Comparison of ENCODE assay signal across 1 cellular context in the genomic region with DNA sequence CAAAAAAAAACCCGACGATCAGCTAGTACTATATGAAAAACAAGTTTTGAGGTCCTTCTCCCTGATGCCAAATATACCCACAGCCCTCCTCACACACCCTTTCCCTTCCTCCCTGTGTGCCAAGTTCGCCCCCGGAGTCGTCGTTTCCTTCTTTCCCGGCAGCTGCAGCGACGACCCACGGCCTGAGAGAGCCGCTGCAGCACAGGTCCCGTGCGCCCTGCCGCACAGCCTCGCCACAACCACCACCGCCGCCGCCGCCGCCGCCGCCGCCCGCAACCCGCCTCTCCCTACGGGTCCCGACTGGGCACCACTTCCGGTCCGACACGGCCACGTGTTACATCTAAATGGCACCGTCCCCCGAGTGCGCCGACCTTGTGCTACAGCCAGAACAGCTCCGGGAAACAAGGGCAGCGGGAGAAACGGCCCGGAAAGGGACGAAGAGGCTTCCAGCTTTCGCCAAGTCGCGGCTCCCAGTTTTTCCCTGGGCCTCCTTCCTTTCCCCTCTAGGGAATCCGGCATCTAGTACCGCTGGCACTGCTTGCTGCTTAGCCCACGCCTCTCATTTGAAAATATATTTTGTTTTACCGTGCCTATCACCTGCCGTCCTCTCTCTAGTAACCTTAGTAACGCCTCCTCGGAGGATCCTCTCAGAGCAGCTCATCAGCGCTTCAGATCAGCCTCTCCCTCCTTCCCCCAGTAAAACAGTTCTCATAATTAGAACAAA.
TF ChIP-seq lines count a peak whose summit lies in the region.

A gene with protein sequence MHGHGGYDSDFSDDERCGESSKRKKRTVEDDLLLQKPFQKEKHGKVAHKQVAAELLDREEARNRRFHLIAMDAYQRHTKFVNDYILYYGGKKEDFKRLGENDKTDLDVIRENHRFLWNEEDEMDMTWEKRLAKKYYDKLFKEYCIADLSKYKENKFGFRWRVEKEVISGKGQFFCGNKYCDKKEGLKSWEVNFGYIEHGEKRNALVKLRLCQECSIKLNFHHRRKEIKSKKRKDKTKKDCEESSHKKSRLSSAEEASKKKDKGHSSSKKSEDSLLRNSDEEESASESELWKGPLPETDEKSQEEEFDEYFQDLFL (minus strand): TSS at position 315 of the 724 bp plus-strand sequence. CDS start 2,486 bp downstream, outside the sequence.

TF ChIP-seq in HepG2, 621 proteins besides CTCF, POLR2A, EP300 and RAD21 (continued from another document and continues in another):
- no peak for TF ChIP-seq RFX1 (IDR thresholded peaks at IDR 0.05)
- TF ChIP-seq ZNF263 (CRISPR knock-in tag; IDR thresholded peaks at IDR 0.05): 0 out of 2 replicates have a peak, but pooled peaks have one; percentile 42
- TF ChIP-seq ZNF776 (CRISPR knock-in tag; IDR thresholded peaks at IDR 0.05): 0 out of 2 replicates have a peak, but pooled peaks have one; percentile 54
- TF ChIP-seq KDM4B (CRISPR knock-in tag; IDR thresholded peaks at IDR 0.05): peak; percentile 96
- no peak for TF ChIP-seq MAZ (IDR thresholded peaks at IDR 0.05; ENCODE audit: borderline replicate concordance, low read depth, low read length)
- peak; percentile 96 for TF ChIP-seq MAZ (CRISPR knock-in tag; IDR thresholded peaks at IDR 0.05; ENCODE audit: low read depth)
- TF ChIP-seq, protein P1, sequence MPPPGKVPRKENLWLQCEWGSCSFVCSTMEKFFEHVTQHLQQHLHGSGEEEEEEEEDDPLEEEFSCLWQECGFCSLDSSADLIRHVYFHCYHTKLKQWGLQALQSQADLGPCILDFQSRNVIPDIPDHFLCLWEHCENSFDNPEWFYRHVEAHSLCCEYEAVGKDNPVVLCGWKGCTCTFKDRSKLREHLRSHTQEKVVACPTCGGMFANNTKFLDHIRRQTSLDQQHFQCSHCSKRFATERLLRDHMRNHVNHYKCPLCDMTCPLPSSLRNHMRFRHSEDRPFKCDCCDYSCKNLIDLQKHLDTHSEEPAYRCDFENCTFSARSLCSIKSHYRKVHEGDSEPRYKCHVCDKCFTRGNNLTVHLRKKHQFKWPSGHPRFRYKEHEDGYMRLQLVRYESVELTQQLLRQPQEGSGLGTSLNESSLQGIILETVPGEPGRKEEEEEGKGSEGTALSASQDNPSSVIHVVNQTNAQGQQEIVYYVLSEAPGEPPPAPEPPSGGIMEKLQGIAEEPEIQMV (CRISPR knock-in tag; IDR thresholded peaks at IDR 0.05; ENCODE audit: low read depth): peak; percentile 71; the same call in 1 of the 2 replicates
- TF ChIP-seq, protein P2, sequence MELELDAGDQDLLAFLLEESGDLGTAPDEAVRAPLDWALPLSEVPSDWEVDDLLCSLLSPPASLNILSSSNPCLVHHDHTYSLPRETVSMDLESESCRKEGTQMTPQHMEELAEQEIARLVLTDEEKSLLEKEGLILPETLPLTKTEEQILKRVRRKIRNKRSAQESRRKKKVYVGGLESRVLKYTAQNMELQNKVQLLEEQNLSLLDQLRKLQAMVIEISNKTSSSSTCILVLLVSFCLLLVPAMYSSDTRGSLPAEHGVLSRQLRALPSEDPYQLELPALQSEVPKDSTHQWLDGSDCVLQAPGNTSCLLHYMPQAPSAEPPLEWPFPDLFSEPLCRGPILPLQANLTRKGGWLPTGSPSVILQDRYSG (CRISPR knock-in tag; IDR thresholded peaks at IDR 0.05): no peak
- TF ChIP-seq MED13 (CRISPR knock-in tag; IDR thresholded peaks at IDR 0.05): no peak
- 0 out of 2 replicates have a peak, but pooled peaks have one; percentile 75 for TF ChIP-seq ZNF672 (CRISPR knock-in tag; IDR thresholded peaks at IDR 0.05)
- TF ChIP-seq CEBPB (IDR thresholded peaks at IDR 0.05; ENCODE audit: borderline replicate concordance, low read depth, low read length): no peak
- peak; percentile 68 for TF ChIP-seq ZKSCAN1 (IDR thresholded peaks at IDR 0.05; ENCODE audit: low read length)
- 0 out of 2 replicates have a peak, but pooled peaks have one; percentile 55 for TF ChIP-seq ZNF230 (CRISPR knock-in tag; IDR thresholded peaks at IDR 0.05)
- 0 out of 2 replicates have a peak, but pooled peaks have one; percentile 62 for TF ChIP-seq MXD4 (CRISPR knock-in tag; IDR thresholded peaks at IDR 0.05)
- peak; percentile 78; the same call in 1 of the 2 replicates for TF ChIP-seq ZNF746 (CRISPR knock-in tag; IDR thresholded peaks at IDR 0.05)
- TF ChIP-seq, protein P3, sequence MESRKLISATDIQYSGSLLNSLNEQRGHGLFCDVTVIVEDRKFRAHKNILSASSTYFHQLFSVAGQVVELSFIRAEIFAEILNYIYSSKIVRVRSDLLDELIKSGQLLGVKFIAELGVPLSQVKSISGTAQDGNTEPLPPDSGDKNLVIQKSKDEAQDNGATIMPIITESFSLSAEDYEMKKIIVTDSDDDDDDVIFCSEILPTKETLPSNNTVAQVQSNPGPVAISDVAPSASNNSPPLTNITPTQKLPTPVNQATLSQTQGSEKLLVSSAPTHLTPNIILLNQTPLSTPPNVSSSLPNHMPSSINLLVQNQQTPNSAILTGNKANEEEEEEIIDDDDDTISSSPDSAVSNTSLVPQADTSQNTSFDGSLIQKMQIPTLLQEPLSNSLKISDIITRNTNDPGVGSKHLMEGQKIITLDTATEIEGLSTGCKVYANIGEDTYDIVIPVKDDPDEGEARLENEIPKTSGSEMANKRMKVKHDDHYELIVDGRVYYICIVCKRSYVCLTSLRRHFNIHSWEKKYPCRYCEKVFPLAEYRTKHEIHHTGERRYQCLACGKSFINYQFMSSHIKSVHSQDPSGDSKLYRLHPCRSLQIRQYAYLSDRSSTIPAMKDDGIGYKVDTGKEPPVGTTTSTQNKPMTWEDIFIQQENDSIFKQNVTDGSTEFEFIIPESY (CRISPR knock-in tag; IDR thresholded peaks at IDR 0.05): peak; percentile 73
- TF ChIP-seq IRX3 (CRISPR knock-in tag; IDR thresholded peaks at IDR 0.05; ENCODE audit: borderline replicate concordance, low read depth): 0 out of 2 replicates have a peak, but pooled peaks have one; percentile 19
- TF ChIP-seq, protein P4, sequence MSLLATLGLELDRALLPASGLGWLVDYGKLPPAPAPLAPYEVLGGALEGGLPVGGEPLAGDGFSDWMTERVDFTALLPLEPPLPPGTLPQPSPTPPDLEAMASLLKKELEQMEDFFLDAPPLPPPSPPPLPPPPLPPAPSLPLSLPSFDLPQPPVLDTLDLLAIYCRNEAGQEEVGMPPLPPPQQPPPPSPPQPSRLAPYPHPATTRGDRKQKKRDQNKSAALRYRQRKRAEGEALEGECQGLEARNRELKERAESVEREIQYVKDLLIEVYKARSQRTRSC (CRISPR knock-in tag; IDR thresholded peaks at IDR 0.05; ENCODE audit: low read depth): no peak
- peak; percentile 72; the same call in 1 of the 2 replicates for TF ChIP-seq JUN (CRISPR knock-in tag; IDR thresholded peaks at IDR 0.05)
- TF ChIP-seq HNRNPL (IDR thresholded peaks at IDR 0.05; ENCODE audit: low read depth, low read length): no peak
- TF ChIP-seq, protein P5, sequence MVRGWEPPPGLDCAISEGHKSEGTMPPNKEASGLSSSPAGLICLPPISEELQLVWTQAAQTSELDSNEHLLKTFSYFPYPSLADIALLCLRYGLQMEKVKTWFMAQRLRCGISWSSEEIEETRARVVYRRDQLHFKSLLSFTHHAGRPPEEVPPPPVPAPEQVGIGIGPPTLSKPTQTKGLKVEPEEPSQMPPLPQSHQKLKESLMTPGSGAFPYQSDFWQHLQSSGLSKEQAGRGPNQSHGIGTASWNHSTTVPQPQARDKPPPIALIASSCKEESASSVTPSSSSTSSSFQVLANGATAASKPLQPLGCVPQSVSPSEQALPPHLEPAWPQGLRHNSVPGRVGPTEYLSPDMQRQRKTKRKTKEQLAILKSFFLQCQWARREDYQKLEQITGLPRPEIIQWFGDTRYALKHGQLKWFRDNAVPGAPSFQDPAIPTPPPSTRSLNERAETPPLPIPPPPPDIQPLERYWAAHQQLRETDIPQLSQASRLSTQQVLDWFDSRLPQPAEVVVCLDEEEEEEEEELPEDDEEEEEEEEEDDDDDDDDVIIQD (CRISPR knock-in tag; IDR thresholded peaks at IDR 0.05; ENCODE audit: low read depth): peak; percentile 72; the same call in 1 of the 2 replicates
- TF ChIP-seq ZNF724P (CRISPR knock-in tag; IDR thresholded peaks at IDR 0.05; ENCODE audit: borderline replicate concordance): peak; percentile 87; the same call in 1 of the 2 replicates
- TF ChIP-seq KAT7 (CRISPR knock-in tag; IDR thresholded peaks at IDR 0.05; ENCODE audit: borderline replicate concordance): peak; percentile 96
- TF ChIP-seq, protein P6, sequence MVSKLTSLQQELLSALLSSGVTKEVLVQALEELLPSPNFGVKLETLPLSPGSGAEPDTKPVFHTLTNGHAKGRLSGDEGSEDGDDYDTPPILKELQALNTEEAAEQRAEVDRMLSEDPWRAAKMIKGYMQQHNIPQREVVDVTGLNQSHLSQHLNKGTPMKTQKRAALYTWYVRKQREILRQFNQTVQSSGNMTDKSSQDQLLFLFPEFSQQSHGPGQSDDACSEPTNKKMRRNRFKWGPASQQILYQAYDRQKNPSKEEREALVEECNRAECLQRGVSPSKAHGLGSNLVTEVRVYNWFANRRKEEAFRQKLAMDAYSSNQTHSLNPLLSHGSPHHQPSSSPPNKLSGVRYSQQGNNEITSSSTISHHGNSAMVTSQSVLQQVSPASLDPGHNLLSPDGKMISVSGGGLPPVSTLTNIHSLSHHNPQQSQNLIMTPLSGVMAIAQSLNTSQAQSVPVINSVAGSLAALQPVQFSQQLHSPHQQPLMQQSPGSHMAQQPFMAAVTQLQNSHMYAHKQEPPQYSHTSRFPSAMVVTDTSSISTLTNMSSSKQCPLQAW (CRISPR knock-in tag; IDR thresholded peaks at IDR 0.05): peak; percentile 95
- no peak; the same call in 1 of the 2 replicates for TF ChIP-seq ZBTB7B (CRISPR knock-in tag; IDR thresholded peaks at IDR 0.05)
- TF ChIP-seq ZNF160 (CRISPR knock-in tag; IDR thresholded peaks at IDR 0.05): peak; percentile 52; the same call in 1 of the 2 replicates
- no peak for TF ChIP-seq ZNF775 (CRISPR knock-in tag; IDR thresholded peaks at IDR 0.05; ENCODE audit: borderline replicate concordance)
- no peak for TF ChIP-seq ZNF383 (CRISPR knock-in tag; IDR thresholded peaks at IDR 0.05; ENCODE audit: borderline replicate concordance)
- peak; percentile 55; the same call in 1 of the 2 replicates for TF ChIP-seq JUND (CRISPR knock-in tag; IDR thresholded peaks at IDR 0.05)
- TF ChIP-seq ZMYM4 (CRISPR knock-in tag; IDR thresholded peaks at IDR 0.05): peak; percentile 98
- TF ChIP-seq U2AF2 (IDR thresholded peaks at IDR 0.05; ENCODE audit: low read depth, low read length): no peak
- TF ChIP-seq SMAD1 (CRISPR knock-in tag; IDR thresholded peaks at IDR 0.05; ENCODE audit: borderline replicate concordance, low read depth): peak; percentile 99; the same call in 1 of the 2 replicates
- TF ChIP-seq ZNF572 (CRISPR knock-in tag; IDR thresholded peaks at IDR 0.05): peak; percentile 93; the same call in 1 of the 2 replicates
- TF ChIP-seq ZNF260 (CRISPR knock-in tag; IDR thresholded peaks at IDR 0.05; ENCODE audit: borderline replicate concordance, low read depth): no peak
- TF ChIP-seq, protein P7, sequence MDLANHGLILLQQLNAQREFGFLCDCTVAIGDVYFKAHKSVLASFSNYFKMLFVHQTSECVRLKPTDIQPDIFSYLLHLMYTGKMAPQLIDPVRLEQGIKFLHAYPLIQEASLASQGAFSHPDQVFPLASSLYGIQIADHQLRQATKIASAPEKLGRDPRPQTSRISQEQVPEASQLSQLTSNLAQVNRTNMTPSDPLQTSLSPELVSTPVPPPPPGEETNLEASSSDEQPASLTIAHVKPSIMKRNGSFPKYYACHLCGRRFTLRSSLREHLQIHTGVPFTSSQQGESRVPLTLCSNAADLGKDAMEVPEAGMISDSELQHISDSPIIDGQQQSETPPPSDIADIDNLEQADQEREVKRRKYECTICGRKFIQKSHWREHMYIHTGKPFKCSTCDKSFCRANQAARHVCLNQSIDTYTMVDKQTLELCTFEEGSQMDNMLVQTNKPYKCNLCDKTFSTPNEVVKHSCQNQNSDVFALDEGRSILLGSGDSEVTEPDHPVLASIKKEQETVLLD (CRISPR knock-in tag; IDR thresholded peaks at IDR 0.05; ENCODE audit: low read depth): peak; percentile 98
- no peak for TF ChIP-seq FOXA1 (IDR thresholded peaks at IDR 0.05)
- peak; percentile 68 for TF ChIP-seq FOXA1 (CRISPR knock-in tag; IDR thresholded peaks at IDR 0.05)
- TF ChIP-seq ZC3H4 (CRISPR knock-in tag; IDR thresholded peaks at IDR 0.05; ENCODE audit: borderline replicate concordance): no peak; the same call in 1 of the 2 replicates
- TF ChIP-seq TEAD3 (CRISPR knock-in tag; optimal IDR thresholded peaks at IDR 0.05; ENCODE audit: borderline replicate concordance): peak; percentile 80
- TF ChIP-seq, protein P8, sequence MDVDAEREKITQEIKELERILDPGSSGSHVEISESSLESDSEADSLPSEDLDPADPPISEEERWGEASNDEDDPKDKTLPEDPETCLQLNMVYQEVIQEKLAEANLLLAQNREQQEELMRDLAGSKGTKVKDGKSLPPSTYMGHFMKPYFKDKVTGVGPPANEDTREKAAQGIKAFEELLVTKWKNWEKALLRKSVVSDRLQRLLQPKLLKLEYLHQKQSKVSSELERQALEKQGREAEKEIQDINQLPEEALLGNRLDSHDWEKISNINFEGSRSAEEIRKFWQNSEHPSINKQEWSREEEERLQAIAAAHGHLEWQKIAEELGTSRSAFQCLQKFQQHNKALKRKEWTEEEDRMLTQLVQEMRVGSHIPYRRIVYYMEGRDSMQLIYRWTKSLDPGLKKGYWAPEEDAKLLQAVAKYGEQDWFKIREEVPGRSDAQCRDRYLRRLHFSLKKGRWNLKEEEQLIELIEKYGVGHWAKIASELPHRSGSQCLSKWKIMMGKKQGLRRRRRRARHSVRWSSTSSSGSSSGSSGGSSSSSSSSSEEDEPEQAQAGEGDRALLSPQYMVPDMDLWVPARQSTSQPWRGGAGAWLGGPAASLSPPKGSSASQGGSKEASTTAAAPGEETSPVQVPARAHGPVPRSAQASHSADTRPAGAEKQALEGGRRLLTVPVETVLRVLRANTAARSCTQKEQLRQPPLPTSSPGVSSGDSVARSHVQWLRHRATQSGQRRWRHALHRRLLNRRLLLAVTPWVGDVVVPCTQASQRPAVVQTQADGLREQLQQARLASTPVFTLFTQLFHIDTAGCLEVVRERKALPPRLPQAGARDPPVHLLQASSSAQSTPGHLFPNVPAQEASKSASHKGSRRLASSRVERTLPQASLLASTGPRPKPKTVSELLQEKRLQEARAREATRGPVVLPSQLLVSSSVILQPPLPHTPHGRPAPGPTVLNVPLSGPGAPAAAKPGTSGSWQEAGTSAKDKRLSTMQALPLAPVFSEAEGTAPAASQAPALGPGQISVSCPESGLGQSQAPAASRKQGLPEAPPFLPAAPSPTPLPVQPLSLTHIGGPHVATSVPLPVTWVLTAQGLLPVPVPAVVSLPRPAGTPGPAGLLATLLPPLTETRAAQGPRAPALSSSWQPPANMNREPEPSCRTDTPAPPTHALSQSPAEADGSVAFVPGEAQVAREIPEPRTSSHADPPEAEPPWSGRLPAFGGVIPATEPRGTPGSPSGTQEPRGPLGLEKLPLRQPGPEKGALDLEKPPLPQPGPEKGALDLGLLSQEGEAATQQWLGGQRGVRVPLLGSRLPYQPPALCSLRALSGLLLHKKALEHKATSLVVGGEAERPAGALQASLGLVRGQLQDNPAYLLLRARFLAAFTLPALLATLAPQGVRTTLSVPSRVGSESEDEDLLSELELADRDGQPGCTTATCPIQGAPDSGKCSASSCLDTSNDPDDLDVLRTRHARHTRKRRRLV (CRISPR knock-in tag; IDR thresholded peaks at IDR 0.05): 0 out of 2 replicates have a peak, but pooled peaks have one; percentile 66
- no peak for TF ChIP-seq EZH2 (conservative IDR thresholded peaks at IDR 0.05; ENCODE audit: low read depth, low read length)
